Comparison of ENCODE assay signal across 1 cellular context in genomic region chr19:46745521-46746280, GRCh38.
TF ChIP-seq lines count a peak whose summit lies in the region.

TSS of gene FKRP (plus strand) at chr19:46746057. CDS start at chr19:46755451, 9,394 bp downstream.

TF ChIP-seq in HepG2, 621 proteins besides CTCF, POLR2A, EP300 and RAD21 (continued from another document):
- TF ChIP-seq HDAC6 (IDR thresholded peaks at IDR 0.05; ENCODE audit: low read depth, low read length) (no peak), MYPOP (CRISPR knock-in tag; IDR thresholded peaks at IDR 0.05) (no peak), ELK4 (CRISPR knock-in tag; IDR thresholded peaks at IDR 0.05; ENCODE audit: borderline replicate concordance) (no peak), STAT5B (CRISPR knock-in tag; IDR thresholded peaks at IDR 0.05) (no peak), RBM39 (IDR thresholded peaks at IDR 0.05; ENCODE audit: low read depth, low read length, poor library complexity, severe bottlenecking) (no peak), CREM (IDR thresholded peaks at IDR 0.05) (no peak), CREM (CRISPR knock-in tag; IDR thresholded peaks at IDR 0.05) (no peak), POLR2AphosphoS5 (IDR thresholded peaks at IDR 0.05; ENCODE audit: low read depth, low read length) (0 out of 2 replicates have a peak, but pooled peaks have one; percentile 12), ARNT2 (CRISPR knock-in tag; IDR thresholded peaks at IDR 0.05; ENCODE audit: low read depth) (no peak), ZNF629 (CRISPR knock-in tag; conservative IDR thresholded peaks at IDR 0.05) (no peak)
